ENCODE assay signal across 14 cellular contexts in genomic region chr1:16068356-16069270, GRCh38. TPM values are rescaled to one million over a fixed set of nuclear protein-coding genes. Genes with fewer than 3 reads are reported as not detected.
DNase-seq lines count a peak whose midpoint lies in the region; ATAC-seq, FAIRE-seq and TF ChIP-seq lines count a peak whose summit lies in the region.
"Had no signal": no experiment of that assay in that cellular context is flagged by ENCODE, and none has a peak within 500 bp of the region (broad histone marks: within the 10 kb centered on the region; RNA-seq: fewer than 3 reads in every experiment).

No MANE protein-coding gene starts in this region.

- no peak overlapping the region for H2BK120ac ChIP-seq in trophoblast cell (ENCODE audit: insufficient read depth, low read length, poor library complexity)

- no peak overlapping the region for H3K27ac Mint-ChIP-seq in activated CD4-positive, alpha-beta T cell treated with anti-CD3 and anti-CD28 coated beads for 36 hours

- H3K4ac ChIP-seq in trophoblast cell (ENCODE audit: low read depth, low read length): no peak overlapping the region

- H3K27ac ChIP-seq in kidney (ENCODE audit: low read depth in 2 of 2, low read length in 2 of 2) (peak overlapping the region in 1 of 2 donors; percentile 8), substantia nigra (ENCODE audit: low read depth, low read length, poor library complexity, severe bottlenecking) (peak overlapping the region; percentile 55), trophoblast cell (ENCODE audit: low read depth, low read length) (no peak overlapping the region)
- H3K27ac ChIP-seq: 22Rv1 had no signal

- no peaks in the 10 kb centered on the region for H3K9me3 ChIP-seq in kidney (ENCODE audit: control insufficient read depth in 1 of 2, low read length in 2 of 2)
- H3K9me3 ChIP-seq in trophoblast cell (ENCODE audit: insufficient read depth, low read depth, low read length): no peaks in the 10 kb centered on the region

- no peak overlapping the region for H4K8ac ChIP-seq in trophoblast cell (ENCODE audit: low read depth, low read length)

- H2AFZ ChIP-seq in trophoblast cell (ENCODE audit: insufficient read depth, low read length, poor library complexity): no peak overlapping the region

- peak; percentile 76 for FAIRE-seq in bronchial epithelial cell (lab: Jason Lieb, UNC)
- FAIRE-seq in kidney (lab: Jason Lieb, UNC): no peak

- H3K79me1 ChIP-seq in trophoblast cell (ENCODE audit: low read length): no peaks in the 10 kb centered on the region

- H3K79me2 ChIP-seq in trophoblast cell (ENCODE audit: control insufficient read depth, insufficient read depth, low read length, poor library complexity): no peaks in the 10 kb centered on the region

- no peak overlapping the region for H2AK5ac ChIP-seq in trophoblast cell (ENCODE audit: low read length)

- no CpG with 5 or more reads among the region's 11 CpGs for WGBS in trophoblast cell (ENCODE audit: extremely low coverage, insufficient coverage, insufficient read length)

- H3K9ac ChIP-seq in kidney (ENCODE audit: low read length in 2 of 2) (peak overlapping the region in 1 of 2 donors; percentile 42), trophoblast cell (ENCODE audit: low read length) (no peak overlapping the region)

- CTCF ChIA-PET in activated CD4-positive, alpha-beta T cell treated with anti-CD3 and anti-CD28 coated beads for 36 hours (lab: Charles Lee): interaction anchor here (7.8 kb wide), 1 partner anchor 12 kb away, joined by 67 read pairs; no protein-coding TSS in a partner anchor

- H3K9me3 Mint-ChIP-seq in activated CD4-positive, alpha-beta T cell treated with anti-CD3 and anti-CD28 coated beads for 36 hours (ENCODE audit: low read depth): no peaks in the 10 kb centered on the region
- H3K9me3 Mint-ChIP-seq: stimulated activated naive B cell treated with anti-CD40 and anti-IgM and Interleukin-4, amounts not matched to agents 10 μg/mL and 1 μg/mL and 100 μg/mL, for 72 hours had no signal

- peaks cover 26 to 28% of the 10 kb centered on the region in 2 donors for H3K4me1 ChIP-seq in kidney (ENCODE audit: control insufficient read depth in 1 of 2, insufficient read depth in 1 of 2, low read depth in 1 of 2, low read length in 2 of 2)
- H3K4me1 ChIP-seq in trophoblast cell (ENCODE audit: control insufficient read depth in 1 of 2, insufficient read depth in 2 of 2, low read length in 2 of 2): peaks cover under 1 to 12% of the 10 kb centered on the region in 2 experiments

- H3K27me3 Mint-ChIP-seq in activated CD4-positive, alpha-beta T cell treated with anti-CD3 and anti-CD28 coated beads for 36 hours: peaks cover 8% of the 10 kb centered on the region

- H3K4me3 ChIP-seq in bronchial epithelial cell (ENCODE audit: low read depth, low read length) (no peak overlapping the region), kidney (ENCODE audit: low read length in 2 of 2) (no peak overlapping the region), trophoblast cell (ENCODE audit: low read depth, low read length) (no peak overlapping the region)

- intact Hi-C loops in kidney (cut with DNase I): no loop called here
- intact Hi-C loops in activated CD4-positive, alpha-beta T cell treated with anti-CD3 and anti-CD28 coated beads for 36 hours (cut with DNase I, micrococcal nuclease): no loop called here

- H3K4me1 Mint-ChIP-seq in activated CD4-positive, alpha-beta T cell treated with anti-CD3 and anti-CD28 coated beads for 36 hours: peaks cover 4% of the 10 kb centered on the region

- DNase-seq in NCI-H1092 treated with DMSO at 0.1 percent for 48 hours (lab: John Stamatoyannopoulos, UW) (peak; percentile 11), NCI-H1092 (lab: John Stamatoyannopoulos, UW) (no peak), bronchial epithelial cell (ENCODE audit: low read depth) (no peak), kidney (peak; percentile 85), substantia nigra (lab: John Stamatoyannopoulos, UW) (peak in 35 of 49 donors; percentile 13 to 87 (median 42)), trophoblast cell (no peak), ecto neural progenitor cell (ENCODE audit: low spot score) (no peak)
- DNase-seq in activated CD4-positive, alpha-beta T cell treated with anti-CD3 and anti-CD28 coated beads for 36 hours: no peak
- DNase-seq: activated CD8-positive, alpha-beta memory T cell treated with anti-CD3 and anti-CD28 coated beads, Interleukin-2, amount 50 U/mL, for 4 hours; NCI-H82; stimulated activated naive B cell treated with anti-CD40 and anti-IgM and Interleukin-4, amounts not matched to agents 10 μg/mL and 1 μg/mL and 100 μg/mL, for 72 hours; T-helper 2 cell had no signal

- H4K91ac ChIP-seq in trophoblast cell (ENCODE audit: low read depth, low read length): no peak overlapping the region

- no peak overlapping the region for H3K4me2 ChIP-seq in trophoblast cell (ENCODE audit: low read length)

- H3K4me3 Mint-ChIP-seq in activated CD4-positive, alpha-beta T cell treated with anti-CD3 and anti-CD28 coated beads for 36 hours: no peak overlapping the region
- H3K4me3 Mint-ChIP-seq: stimulated activated naive B cell treated with anti-CD40 and anti-IgM and Interleukin-4, amounts not matched to agents 10 μg/mL and 1 μg/mL and 100 μg/mL, for 72 hours had no signal

- POLR2A ChIA-PET in activated CD4-positive, alpha-beta T cell treated with anti-CD3 and anti-CD28 coated beads for 36 hours (lab: Charles Lee): no interaction called here

- no peak for ATAC-seq in activated CD4-positive, alpha-beta T cell treated with anti-CD3 and anti-CD28 coated beads for 36 hours
- ATAC-seq: stimulated activated naive B cell treated with anti-CD40 and anti-IgM and Interleukin-4, amounts not matched to agents 10 μg/mL and 1 μg/mL and 100 μg/mL, for 72 hours had no signal

- no peaks in the 10 kb centered on the region for H3K36me3 ChIP-seq in bronchial epithelial cell (ENCODE audit: control insufficient read depth, insufficient read depth, low read length)
- H3K36me3 ChIP-seq in kidney (ENCODE audit: control insufficient read depth in 1 of 2, insufficient read depth in 2 of 2, low read length in 2 of 2): no peaks in the 10 kb centered on the region
- H3K36me3 ChIP-seq in trophoblast cell (ENCODE audit: control insufficient read depth in 1 of 2, insufficient read depth in 2 of 2, low read length in 2 of 2): no peaks in the 10 kb centered on the region

- TF ChIP-seq CTCF in bronchial epithelial cell (IDR thresholded peaks at IDR 0.05; ENCODE audit: insufficient read depth, low read length, severe bottlenecking): no peak
- no peak for TF ChIP-seq CTCF in kidney (IDR thresholded peaks at IDR 0.05; ENCODE audit: borderline replicate concordance, extremely low read depth, insufficient read depth)

- no peak overlapping the region for H4K12ac ChIP-seq in trophoblast cell (ENCODE audit: low read depth, low read length)

- H3K18ac ChIP-seq in trophoblast cell (ENCODE audit: low read length): no peak overlapping the region

- H2BK5ac ChIP-seq in trophoblast cell (ENCODE audit: low read depth, low read length, poor library complexity): no peak overlapping the region

- no peak overlapping the region for H3K23ac ChIP-seq in trophoblast cell (ENCODE audit: low read length)

- no peaks in the 10 kb centered on the region for H3K36me3 Mint-ChIP-seq in activated CD4-positive, alpha-beta T cell treated with anti-CD3 and anti-CD28 coated beads for 36 hours (ENCODE audit: low read depth)
- H3K36me3 Mint-ChIP-seq: stimulated activated naive B cell treated with anti-CD40 and anti-IgM and Interleukin-4, amounts not matched to agents 10 μg/mL and 1 μg/mL and 100 μg/mL, for 72 hours had no signal

- no peaks in the 10 kb centered on the region for H3K27me3 ChIP-seq in bronchial epithelial cell (ENCODE audit: control insufficient read depth, insufficient read depth, low read length)
- peaks cover 9% of the 10 kb centered on the region for H3K27me3 ChIP-seq in trophoblast cell (ENCODE audit: insufficient read depth, low read length)

- no peak overlapping the region for H2BK12ac ChIP-seq in trophoblast cell (ENCODE audit: low read length)

- H3K14ac ChIP-seq in trophoblast cell (ENCODE audit: low read length): no peak overlapping the region

RNA-seq across cellular contexts. Expression of gene FAM131C, which starts 4.8 kb away (rescaled TPM):
- 0.53 and 0.77 TPM in 2 replicates for total RNA-seq in bronchial epithelial cell
- total RNA-seq in kidney: 5.0 TPM
- 12.0 TPM for polyA plus RNA-seq in kidney (ENCODE audit: insufficient read depth, low read depth, low replicate concordance)
- under 1 TPM; 0.09 to 0.23 TPM for total RNA-seq in activated CD4-positive, alpha-beta T cell treated with anti-CD3 and anti-CD28 coated beads for 36 hours
- polyA plus RNA-seq in trophoblast cell (2013): 0.04 TPM in 2 replicates

RNA-seq across cellular contexts. Expression of gene CLCNKB, which starts 25.0 kb away (rescaled TPM):
- total RNA-seq in bronchial epithelial cell: under 0.01 and 0.26 TPM in 2 replicates
- 60.6 TPM for total RNA-seq in kidney
- 519 TPM for polyA plus RNA-seq in kidney (ENCODE audit: insufficient read depth, low read depth, low replicate concordance)
- total RNA-seq in activated CD4-positive, alpha-beta T cell treated with anti-CD3 and anti-CD28 coated beads for 36 hours: not detected
- polyA plus RNA-seq in trophoblast cell (2013): 0.17 and 0.18 TPM in 2 replicates

RNA-seq across cellular contexts. Expression of gene CLCNKA, which starts 46.8 kb away (rescaled TPM):
- not detected in 2 replicates for total RNA-seq in bronchial epithelial cell
- total RNA-seq in kidney: 7.8 TPM
- 187 TPM for polyA plus RNA-seq in kidney (ENCODE audit: insufficient read depth, low read depth, low replicate concordance)
- total RNA-seq in activated CD4-positive, alpha-beta T cell treated with anti-CD3 and anti-CD28 coated beads for 36 hours: not detected
- 0.12 and 0.19 TPM in 2 replicates for polyA plus RNA-seq in trophoblast cell (2013)
- total RNA-seq: fibroblast of villous mesenchyme had no signal

RNA-seq across cellular contexts. Expression of gene HSPB7, which starts 50.8 kb away (rescaled TPM):
- total RNA-seq in bronchial epithelial cell: under 0.01 TPM in 1 of 2 replicates, not detected in the other
- 29.1 TPM for total RNA-seq in kidney
- 17.0 TPM for polyA plus RNA-seq in kidney (ENCODE audit: insufficient read depth, low read depth, low replicate concordance)
- not detected for total RNA-seq in activated CD4-positive, alpha-beta T cell treated with anti-CD3 and anti-CD28 coated beads for 36 hours
- polyA plus RNA-seq in trophoblast cell (2013): 3.0 and 3.8 TPM in 2 replicates

Comparison
In these comparisons a context has a peak if more than half of its experiments do, and no peak if none do; other contexts are left out.
1. DNase-seq: peak in NCI-H1092 treated with DMSO at 0.1 percent for 48 hours (single experiment), kidney (single experiment) and substantia nigra (35 of 49); none in NCI-H1092 (single experiment), bronchial epithelial cell (single experiment), activated CD4-positive, alpha-beta T cell treated with anti-CD3 and anti-CD28 coated beads for 36 hours (single experiment), trophoblast cell (0 of 2) and ecto neural progenitor cell (single experiment).
2. RNA of gene CLCNKB, which starts 25.0 kb away (total RNA-seq): 60.6 TPM in kidney (single experiment); not detected in activated CD4-positive, alpha-beta T cell treated with anti-CD3 and anti-CD28 coated beads for 36 hours and under 0.01 to 0.26 TPM in bronchial epithelial cell; every median in the first group is over 10 times any median in the second.